In genomic region chr15:29692527-29692926, GRCh38 we compare ENCODE assay signal across 18 cellular contexts.
DNase-seq lines count a peak whose midpoint lies in the region; ATAC-seq, FAIRE-seq and TF ChIP-seq lines count a peak whose summit lies in the region.
"Had no signal": no experiment of that assay in that cellular context is flagged by ENCODE, and none has a peak within 500 bp of the region (broad histone marks: within the 10 kb centered on the region; RNA-seq: fewer than 3 reads in every experiment).

No MANE protein-coding gene starts in this region.

- peaks cover 1% of the 10 kb centered on the region for H3K79me1 ChIP-seq in trophoblast cell (ENCODE audit: low read length)

- H3K9me3 Mint-ChIP-seq in Calu3 (ENCODE audit: low read depth, unreplicated experiment), result no peaks in the 10 kb centered on the region
- H3K9me3 Mint-ChIP-seq in CD8-positive, alpha-beta memory T cell, result peaks cover 0 to 15% (median 7%) of the 10 kb centered on the region in 5 donors
- H3K9me3 Mint-ChIP-seq: activated T-helper 1 cell treated with anti-CD3 and anti-CD28 coated beads, Interleukin-12 subunit alpha, Interleukin-12 subunit beta, Interleukin-2, Interleukin-4 antibody, amounts not matched to agents 30 ng/mL and 10 ng/mL and 1 ng/mL, durations not matched to agents 14 hours and 24 hours and 36 hours had no signal

- H3K79me2 ChIP-seq in GM12878 (ENCODE audit: control insufficient read depth, insufficient read depth, low read length) (no peaks in the 10 kb centered on the region), trophoblast cell (ENCODE audit: control insufficient read depth, insufficient read depth, low read length, poor library complexity) (no peaks in the 10 kb centered on the region)

- H3K36me3 Mint-ChIP-seq in Calu3 (ENCODE audit: insufficient read depth, unreplicated experiment), result no peaks in the 10 kb centered on the region
- H3K36me3 Mint-ChIP-seq in CD8-positive, alpha-beta memory T cell, result no peaks in the 10 kb centered on the region
- H3K36me3 Mint-ChIP-seq: CD8-positive, alpha-beta T cell had no signal

- CTCF ChIA-PET in GM12878 (lab: Yijun Ruan, JAX) (interaction anchor here (0.7 kb wide), 1 partner anchor 10 kb away, joined by 4 read pairs; no protein-coding TSS in a partner anchor), Calu3 (lab: Charles Lee) (no interaction called here)
- CTCF ChIA-PET in CD8-positive, alpha-beta memory T cell (lab: Charles Lee), result no interaction called here

- no peak overlapping the region for H3K4ac ChIP-seq in trophoblast cell (ENCODE audit: low read depth, low read length)

- H2BK5ac ChIP-seq in trophoblast cell (ENCODE audit: low read depth, low read length, poor library complexity), result no peak overlapping the region

- H3K36me3 ChIP-seq in BLaER1 treated with 17β-estradiol and CSF1 and Interleukin-3, amounts not matched to agents 10 nM and 100 nM, result no peaks in the 10 kb centered on the region
- H3K36me3 ChIP-seq in GM12878 (ENCODE audit: control insufficient read depth in 2 of 2, insufficient read depth in 2 of 2, low read length in 1 of 2), result no peaks in the 10 kb centered on the region
- no peaks in the 10 kb centered on the region for H3K36me3 ChIP-seq in right lobe of liver
- peaks cover 0 to 3% of the 10 kb centered on the region in 2 experiments for H3K36me3 ChIP-seq in trophoblast cell (ENCODE audit: control insufficient read depth in 1 of 2, insufficient read depth in 2 of 2, low read length in 2 of 2)
- no peaks in the 10 kb centered on the region for H3K36me3 ChIP-seq in CD8-positive, alpha-beta memory T cell (ENCODE audit: insufficient read depth, low read length)

- no peaks in the 10 kb centered on the region; a peak in 1 of 22 replicates for H4K20me1 ChIP-seq in BLaER1 treated with 17β-estradiol and CSF1 and Interleukin-3, amounts not matched to agents 10 nM and 100 nM
- H4K20me1 ChIP-seq in GM12878 (ENCODE audit: control insufficient read depth, insufficient read depth), result no peaks in the 10 kb centered on the region

- H3K27me3 ChIP-seq in BLaER1 treated with 17β-estradiol and CSF1 and Interleukin-3, amounts not matched to agents 10 nM and 100 nM, result no peaks in the 10 kb centered on the region
- H3K27me3 ChIP-seq in GM12878 (replicated peaks in 1 of 2; ENCODE audit: control insufficient read depth in 2 of 2, insufficient read depth in 2 of 2, low read length in 1 of 2) (no peaks in the 10 kb centered on the region), right lobe of liver (no peaks in the 10 kb centered on the region), trophoblast cell (ENCODE audit: insufficient read depth, low read length) (no peaks in the 10 kb centered on the region)
- H3K27me3 ChIP-seq in CD8-positive, alpha-beta memory T cell (ENCODE audit: insufficient read depth, low read length, poor library complexity, severe bottlenecking), result no peaks in the 10 kb centered on the region
- H3K27me3 ChIP-seq: sigmoid colon had no signal

- 0% methylated on average over 2 of the region's 2 CpGs for WGBS in GM12878 (ENCODE audit: insufficient coverage, insufficient replicate concordance, low lambda C conversion rate, missing lambda C conversion rate)
- WGBS in right lobe of liver (ENCODE audit: insufficient coverage, low coverage, low lambda C conversion rate, missing lambda C conversion rate), result 50% methylated on average over 2 of the region's 2 CpGs
- WGBS in trophoblast cell (ENCODE audit: extremely low coverage, insufficient coverage, insufficient read length), result no CpG with 5 or more reads among the region's 2 CpGs

- no peak overlapping the region for H2AK5ac ChIP-seq in trophoblast cell (ENCODE audit: low read length)

- H3K14ac ChIP-seq in trophoblast cell (ENCODE audit: low read length), result no peak overlapping the region

- H2AFZ ChIP-seq in GM12878 (ENCODE audit: control insufficient read depth, low read depth, low read length), result no peak overlapping the region
- no peak overlapping the region for H2AFZ ChIP-seq in trophoblast cell (ENCODE audit: insufficient read depth, low read length, poor library complexity)

- SMC1A ChIA-PET in GM12878 (lab: Charles Lee; ENCODE audit: uncharacterized antibody, unreplicated experiment), result no interaction called here

- TF ChIP-seq CTCF in GM12878 (IDR thresholded peaks at IDR 0.05 in 2 of 3, conservative IDR thresholded peaks at IDR 0.05 in 1 of 3; ENCODE audit: control insufficient read depth in 2 of 3, extremely low read depth in 1 of 3, insufficient read depth in 1 of 3, low read depth in 3 of 3, low read length in 3 of 3) (peak in 2 of 3 experiments; percentile 5 to 8; a peak in 1 of 6 replicates), right lobe of liver (IDR thresholded peaks at IDR 0.05) (peak in 3 of 4 donors; percentile 30 to 36 (median 32)), Calu3 (IDR thresholded peaks at IDR 0.05; ENCODE audit: unreplicated experiment) (no peak)

- BruUV-seq in GM12878 (replicated peaks; lab: Mats Ljungman, UMichigan) (no TSS peak), Calu3 (replicated peaks; lab: Mats Ljungman, UMichigan) (no TSS peak)

- TF ChIP-seq EP300 in Ishikawa (IDR thresholded peaks at IDR 0.05; ENCODE audit: borderline replicate concordance) (no peak), GM12878 (IDR thresholded peaks at IDR 0.05; ENCODE audit: borderline replicate concordance in 1 of 2, control insufficient read depth in 1 of 2, low read depth in 2 of 2, low read length in 2 of 2) (no peak)

- H3K9ac ChIP-seq in BLaER1 treated with 17β-estradiol and CSF1 and Interleukin-3, amounts not matched to agents 10 nM and 100 nM, result no peak overlapping the region
- H3K9ac ChIP-seq in GM12878 (ENCODE audit: control insufficient read depth, insufficient read depth, low read length) (no peak overlapping the region), trophoblast cell (ENCODE audit: low read length) (no peak overlapping the region)

- POLR2A ChIA-PET in GM12878 (lab: Charles Lee), result no interaction called here
- POLR2A ChIA-PET in CD8-positive, alpha-beta memory T cell (lab: Charles Lee), result no interaction called here

- no peak overlapping the region for H4K8ac ChIP-seq in trophoblast cell (ENCODE audit: low read depth, low read length)

- no peak for TF ChIP-seq POLR2A in GM12878 (IDR thresholded peaks at IDR 0.05; ENCODE audit: low read depth, low read length)
- TF ChIP-seq POLR2A in right lobe of liver (IDR thresholded peaks at IDR 0.05), result no peak

- H3K18ac ChIP-seq in trophoblast cell (ENCODE audit: low read length), result no peak overlapping the region

- H3K4me1 ChIP-seq in BLaER1 treated with 17β-estradiol and CSF1 and Interleukin-3, amounts not matched to agents 10 nM and 100 nM, result peaks cover 0 to 37% (median 20%) of the 10 kb centered on the region in 10 experiments; a peak in 15 of 20 replicates
- H3K4me1 ChIP-seq in GM12878 (ENCODE audit: control insufficient read depth, insufficient read depth, low read length), result no peaks in the 10 kb centered on the region
- peaks cover 0 to 21% (median 2%) of the 10 kb centered on the region in 4 donors for H3K4me1 ChIP-seq in right lobe of liver
- H3K4me1 ChIP-seq in trophoblast cell (ENCODE audit: control insufficient read depth in 1 of 2, insufficient read depth in 2 of 2, low read length in 2 of 2), result peaks cover 0 to 3% of the 10 kb centered on the region in 2 experiments
- H3K4me1 ChIP-seq in CD8-positive, alpha-beta memory T cell (ENCODE audit: insufficient read depth, low read length), result no peaks in the 10 kb centered on the region
- H3K4me1 ChIP-seq: sigmoid colon had no signal

- no peak for ATAC-seq in GM12878
- ATAC-seq in right lobe of liver, result peak in 1 of 4 donors; percentile 14
- ATAC-seq: CD8-positive, alpha-beta T cell; left ventricle myocardium superior had no signal

- intact Hi-C loops in GM12878 (cut with micrococcal nuclease; ENCODE audit: unreplicated experiment) (no loop called here), right lobe of liver (cut with DNase I) (no loop called here), Calu3 (cut with micrococcal nuclease; ENCODE audit: unreplicated experiment) (no loop called here)

- H3K4me1 Mint-ChIP-seq in Calu3 (ENCODE audit: low read depth, unreplicated experiment), result no peaks in the 10 kb centered on the region
- H3K4me1 Mint-ChIP-seq in CD8-positive, alpha-beta memory T cell, result no peaks in the 10 kb centered on the region
- H3K4me1 Mint-ChIP-seq: nephron had no signal

- DNase-seq in GM12878 (ENCODE audit: low read depth, low spot score) (no peak), right lobe of liver (no peak), NOMO-1 treated with DMSO at 0.1 percent for 48 hours (lab: John Stamatoyannopoulos, UW; ENCODE audit: unreplicated experiment) (no peak), trophoblast cell (no peak), Calu3 (no peak)
- no peak for DNase-seq in CD8-positive, alpha-beta memory T cell
- DNase-seq: activated CD4-positive, alpha-beta T cell treated with anti-CD3 and anti-CD28 coated beads for 48 hours; CD8-positive, alpha-beta T cell; GDM1; hypothalamus; left ventricle myocardium superior; NCI-H345; sigmoid colon; T-helper 2 cell had no signal

- TF ChIP-seq RAD21 in Ishikawa (IDR thresholded peaks at IDR 0.05; ENCODE audit: low read depth), result peak; percentile 29; the same call in 1 of the 2 replicates
- no peak for TF ChIP-seq RAD21 in GM12878 (IDR thresholded peaks at IDR 0.05; ENCODE audit: insufficient read depth, low read depth, low read length)

- in situ Hi-C loops in GM12878 (cut with MboI), result no loop called here

- peak overlapping the region in 9 of 11 experiments; percentile 2 to 65 (median 27); a peak in 15 of 22 replicates for H3K4me2 ChIP-seq in BLaER1 treated with 17β-estradiol and CSF1 and Interleukin-3, amounts not matched to agents 10 nM and 100 nM
- H3K4me2 ChIP-seq in GM12878 (ENCODE audit: control insufficient read depth, insufficient read depth), result no peak overlapping the region
- H3K4me2 ChIP-seq in trophoblast cell (ENCODE audit: low read length), result no peak overlapping the region

- H4K91ac ChIP-seq in trophoblast cell (ENCODE audit: low read depth, low read length), result no peak overlapping the region

- FAIRE-seq in GM12878 (lab: Jason Lieb, UNC), result no peak

- H2BK120ac ChIP-seq in trophoblast cell (ENCODE audit: insufficient read depth, low read length, poor library complexity), result no peak overlapping the region

- H3K27ac Mint-ChIP-seq in Calu3 (ENCODE audit: unreplicated experiment), result no peak overlapping the region
- H3K27ac Mint-ChIP-seq in CD8-positive, alpha-beta memory T cell, result no peak overlapping the region
- H3K27ac Mint-ChIP-seq: activated T-helper 1 cell treated with anti-CD3 and anti-CD28 coated beads, Interleukin-12 subunit alpha, Interleukin-12 subunit beta, Interleukin-2, Interleukin-4 antibody, amounts not matched to agents 30 ng/mL and 10 ng/mL and 1 ng/mL, durations not matched to agents 14 hours and 24 hours and 36 hours; CD8-positive, alpha-beta T cell had no signal

- RAD21 ChIA-PET in GM12878 (lab: Charles Lee; ENCODE audit: unreplicated experiment), result no interaction called here

- no peak overlapping the region for H4K12ac ChIP-seq in trophoblast cell (ENCODE audit: low read depth, low read length)

- H3K23ac ChIP-seq in trophoblast cell (ENCODE audit: low read length), result no peak overlapping the region

- no peak overlapping the region for H3K4me3 Mint-ChIP-seq in Calu3 (ENCODE audit: low read depth, unreplicated experiment)
- no peak overlapping the region for H3K4me3 Mint-ChIP-seq in CD8-positive, alpha-beta memory T cell
- H3K4me3 Mint-ChIP-seq: activated T-helper 1 cell treated with anti-CD3 and anti-CD28 coated beads, Interleukin-12 subunit alpha, Interleukin-12 subunit beta, Interleukin-2, Interleukin-4 antibody, amounts not matched to agents 30 ng/mL and 10 ng/mL and 1 ng/mL, durations not matched to agents 14 hours and 24 hours and 36 hours; CD8-positive, alpha-beta T cell; nephron had no signal

- H3K27me3 Mint-ChIP-seq in Calu3 (ENCODE audit: unreplicated experiment), result no peaks in the 10 kb centered on the region
- H3K27me3 Mint-ChIP-seq in CD8-positive, alpha-beta memory T cell, result peaks cover 0 to 8% of the 10 kb centered on the region in 2 donors

- H2BK12ac ChIP-seq in trophoblast cell (ENCODE audit: low read length), result no peak overlapping the region

- H3K27ac ChIP-seq in BLaER1 treated with 17β-estradiol and CSF1 and Interleukin-3, amounts not matched to agents 10 nM and 100 nM, result no peak overlapping the region
- H3K27ac ChIP-seq in GM12878 (ENCODE audit: control insufficient read depth, insufficient read depth) (no peak overlapping the region), right lobe of liver (no peak overlapping the region), trophoblast cell (ENCODE audit: low read depth, low read length) (no peak overlapping the region)
- H3K27ac ChIP-seq in CD8-positive, alpha-beta memory T cell (ENCODE audit: low read depth, low read length), result no peak overlapping the region
- H3K27ac ChIP-seq: sigmoid colon had no signal

- H3K9me3 ChIP-seq in BLaER1 treated with 17β-estradiol and CSF1 and Interleukin-3, amounts not matched to agents 10 nM and 100 nM (replicated peaks in 1 of 11), result peaks cover 11 to 22% (median 15%) of the 10 kb centered on the region in 11 experiments; a peak in 19 of 22 replicates
- H3K9me3 ChIP-seq in GM12878 (replicated peaks; ENCODE audit: control insufficient read depth, insufficient read depth, low read length), result no peaks in the 10 kb centered on the region; the same call in 2 of the 3 replicates
- H3K9me3 ChIP-seq in right lobe of liver, result no peaks in the 10 kb centered on the region
- H3K9me3 ChIP-seq in trophoblast cell (ENCODE audit: insufficient read depth, low read depth, low read length), result no peaks in the 10 kb centered on the region
- H3K9me3 ChIP-seq in CD8-positive, alpha-beta memory T cell (ENCODE audit: low read length), result no peaks in the 10 kb centered on the region

- no peak overlapping the region for H3K4me3 ChIP-seq in BLaER1 treated with 17β-estradiol and CSF1 and Interleukin-3, amounts not matched to agents 10 nM and 100 nM
- no peak overlapping the region for H3K4me3 ChIP-seq in GM12878
- H3K4me3 ChIP-seq in right lobe of liver, result no peak overlapping the region
- no peak overlapping the region for H3K4me3 ChIP-seq in trophoblast cell (ENCODE audit: low read depth, low read length)
- no peak overlapping the region for H3K4me3 ChIP-seq in CD8-positive, alpha-beta memory T cell (ENCODE audit: low read length)
- H3K4me3 ChIP-seq: sigmoid colon had no signal

Comparison
In these comparisons a context has a peak if more than half of its experiments do, and no peak if none do; other contexts are left out.
1. H3K4me2 ChIP-seq: peak in BLaER1 treated with 17β-estradiol and CSF1 and Interleukin-3, amounts not matched to agents 10 nM and 100 nM (9 of 11); none in GM12878 (single experiment) and trophoblast cell (single experiment).